30 cellular contexts compared by ENCODE assay signal in the genomic region with DNA sequence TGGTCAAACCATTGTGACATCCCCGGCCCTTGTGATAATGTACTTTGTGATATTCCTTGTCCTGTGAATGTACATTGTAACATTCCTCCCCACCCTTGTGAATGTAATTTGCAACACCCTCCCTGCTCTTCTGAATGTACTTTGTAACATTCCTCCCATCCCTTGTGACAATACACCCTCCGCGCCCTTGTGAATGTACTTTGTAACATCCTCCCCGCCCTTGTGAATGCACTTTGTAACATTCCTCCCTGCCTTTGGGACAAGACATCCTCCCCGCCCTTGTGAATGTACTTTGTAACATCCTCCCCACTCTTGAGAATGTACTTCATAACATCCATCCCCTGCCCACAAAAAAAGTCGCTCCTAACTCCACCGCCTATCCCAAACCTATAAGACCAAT.
"Had no signal": no experiment of that assay in that cellular context is flagged by ENCODE, and none has a peak within 500 bp of the region (broad histone marks: within the 10 kb centered on the region; RNA-seq: fewer than 3 reads in every experiment).

No MANE protein-coding gene starts in this region.

- ATAC-seq: activated CD4-positive, alpha-beta T cell treated with anti-CD3 and anti-CD28 coated beads for 36 hours; activated CD8-positive, alpha-beta memory T cell treated with anti-CD3 and anti-CD28 coated beads, Interleukin-2, amount 10 ng/mL, durations not matched to agents 7 days and 5 days; activated CD8-positive, alpha-beta T cell treated with anti-CD3 and anti-CD28 coated beads, Interleukin-2, amount 10 ng/mL, durations not matched to agents 7 days and 5 days; foreskin keratinocyte; gastrocnemius medialis had no signal

- H3K27ac Mint-ChIP-seq: activated CD4-positive, alpha-beta memory T cell treated with anti-CD3 and anti-CD28 coated beads for 36 hours; activated CD4-positive, alpha-beta T cell treated with anti-CD3 and anti-CD28 coated beads for 36 hours; activated CD4-positive, alpha-beta T cell treated with anti-CD3 and anti-CD28 coated beads, Interleukin-2, amount 10 ng/mL, durations not matched to agents 24 days and 14 days; activated CD8-positive, alpha-beta memory T cell treated with anti-CD3 and anti-CD28 coated beads, Interleukin-2, amount 10 ng/mL, durations not matched to agents 7 days and 5 days; activated CD8-positive, alpha-beta T cell treated with anti-CD3 and anti-CD28 coated beads, Interleukin-2, amount 10 ng/mL, durations not matched to agents 7 days and 5 days; activated naive CD4-positive, alpha-beta T cell treated with anti-CD3 and anti-CD28 coated beads for 36 hours; activated naive CD4-positive, alpha-beta T cell treated with anti-CD3 and anti-CD28 coated beads, Interleukin-2, amount 50 U/mL, for 24 hours; activated naive CD8-positive, alpha-beta T cell treated with anti-CD3 and anti-CD28 coated beads, Interleukin-2, amount 10 ng/mL, durations not matched to agents 7 days and 5 days; activated T-helper 1 cell treated with anti-CD3 and anti-CD28 coated beads, Interleukin-12 subunit alpha, Interleukin-12 subunit beta, Interleukin-2, Interleukin-4 antibody, amounts not matched to agents 30 ng/mL and 10 ng/mL and 1 ng/mL, durations not matched to agents 14 hours and 24 hours and 36 hours; activated T-helper 2 cell treated with anti-CD3 and anti-CD28 coated beads, Interferon-gamma antibody, Interleukin-2, Interleukin-4, amounts not matched to agents 10 μg/mL and 5 μg/mL and 100 μg/mL, durations not matched to agents 14 hours and 24 hours and 36 hours; dendritic cell treated with granulocyte-macrophage colony-stimulating factor and Interleukin-4, amounts not matched to agents 40 ng/mL and 50 ng/mL, for 4 days; endodermal cell had no signal

- H3K4me1 Mint-ChIP-seq: activated CD4-positive, alpha-beta T cell treated with anti-CD3 and anti-CD28 coated beads for 36 hours; activated CD4-positive, alpha-beta T cell treated with anti-CD3 and anti-CD28 coated beads, Interleukin-2, amount 10 ng/mL, durations not matched to agents 24 days and 14 days; activated CD8-positive, alpha-beta memory T cell treated with anti-CD3 and anti-CD28 coated beads, Interleukin-2, amount 10 ng/mL, durations not matched to agents 7 days and 5 days; activated naive CD4-positive, alpha-beta T cell treated with anti-CD3 and anti-CD28 coated beads, Interleukin-2, amount 50 U/mL, for 24 hours; activated naive CD8-positive, alpha-beta T cell treated with anti-CD3 and anti-CD28 coated beads, Interleukin-2, amount 10 ng/mL, durations not matched to agents 7 days and 5 days; central memory CD8-positive, alpha-beta T cell; endodermal cell had no signal

- FAIRE-seq: bronchial epithelial cell had no signal

- DNase-seq: activated CD4-positive, alpha-beta memory T cell treated with anti-CD3 and anti-CD28 coated beads for 36 hours; activated CD4-positive, alpha-beta T cell treated with anti-CD3 and anti-CD28 coated beads for 36 hours; activated CD4-positive, alpha-beta T cell treated with anti-CD3 and anti-CD28 coated beads, Interleukin-2, amount 10 ng/mL, durations not matched to agents 24 days and 14 days; activated CD4-positive, CD25-positive, alpha-beta regulatory T cell; activated CD4-positive, CD25-positive, alpha-beta regulatory T cell treated with anti-CD3 and anti-CD28 coated beads, Interleukin-2, amount 50 U/mL, for 72 hours; activated CD8-positive, alpha-beta memory T cell treated with anti-CD3 and anti-CD28 coated beads, Interleukin-2, amount 10 ng/mL, durations not matched to agents 7 days and 5 days; activated CD8-positive, alpha-beta memory T cell treated with anti-CD3 and anti-CD28 coated beads, Interleukin-2, amount 50 U/mL, for 4 hours; activated CD8-positive, alpha-beta T cell treated with anti-CD3 and anti-CD28 coated beads, Interleukin-2, amount 10 ng/mL, durations not matched to agents 7 days and 5 days; activated effector memory CD4-positive, alpha-beta T cell treated with anti-CD3 and anti-CD28 coated beads, Interleukin-2, amount 50 U/mL, for 16 hours; activated naive CD4-positive, alpha-beta T cell treated with anti-CD3 and anti-CD28 coated beads for 36 hours; activated naive CD8-positive, alpha-beta T cell treated with anti-CD3 and anti-CD28 coated beads, Interleukin-2, amount 10 ng/mL, durations not matched to agents 7 days and 5 days; activated T-cell treated with anti-CD3 and anti-CD28 coated beads, Interleukin-2, amount 50 U/mL, for 1 hour; activated T-cell treated with anti-CD3 and anti-CD28 coated beads, Interleukin-2, amount 50 U/mL, for 48 hours; brain microvascular endothelial cell; dorsolateral prefrontal cortex; effector memory CD4-positive, alpha-beta T cell; endodermal cell; foreskin keratinocyte; gastrocnemius medialis; glutamatergic neuron; T-helper 2 cell had no signal

- H3K27me3 Mint-ChIP-seq: activated CD4-positive, alpha-beta memory T cell treated with anti-CD3 and anti-CD28 coated beads for 36 hours; activated CD4-positive, alpha-beta T cell treated with anti-CD3 and anti-CD28 coated beads for 36 hours; activated CD4-positive, alpha-beta T cell treated with anti-CD3 and anti-CD28 coated beads, Interleukin-2, amount 10 ng/mL, durations not matched to agents 24 days and 14 days; activated CD8-positive, alpha-beta memory T cell treated with anti-CD3 and anti-CD28 coated beads, Interleukin-2, amount 10 ng/mL, durations not matched to agents 7 days and 5 days; activated naive CD4-positive, alpha-beta T cell treated with anti-CD3 and anti-CD28 coated beads, Interleukin-2, amount 50 U/mL, for 24 hours; activated naive CD8-positive, alpha-beta T cell treated with anti-CD3 and anti-CD28 coated beads, Interleukin-2, amount 10 ng/mL, durations not matched to agents 7 days and 5 days; central memory CD8-positive, alpha-beta T cell; dendritic cell treated with granulocyte-macrophage colony-stimulating factor and Interleukin-4, amounts not matched to agents 40 ng/mL and 50 ng/mL, for 4 days had no signal

- H3K36me3 ChIP-seq: brain microvascular endothelial cell had no signal

- H3K4me3 Mint-ChIP-seq: activated CD4-positive, alpha-beta memory T cell treated with anti-CD3 and anti-CD28 coated beads for 36 hours; activated CD4-positive, alpha-beta T cell treated with anti-CD3 and anti-CD28 coated beads for 36 hours; activated CD4-positive, alpha-beta T cell treated with anti-CD3 and anti-CD28 coated beads, Interleukin-2, amount 10 ng/mL, durations not matched to agents 24 days and 14 days; activated CD8-positive, alpha-beta memory T cell treated with anti-CD3 and anti-CD28 coated beads, Interleukin-2, amount 10 ng/mL, durations not matched to agents 7 days and 5 days; activated CD8-positive, alpha-beta T cell treated with anti-CD3 and anti-CD28 coated beads, Interleukin-2, amount 10 ng/mL, durations not matched to agents 7 days and 5 days; activated naive CD4-positive, alpha-beta T cell treated with anti-CD3 and anti-CD28 coated beads for 36 hours; activated naive CD4-positive, alpha-beta T cell treated with anti-CD3 and anti-CD28 coated beads, Interleukin-2, amount 50 U/mL, for 24 hours; activated naive CD8-positive, alpha-beta T cell treated with anti-CD3 and anti-CD28 coated beads, Interleukin-2, amount 10 ng/mL, durations not matched to agents 7 days and 5 days; activated T-helper 1 cell treated with anti-CD3 and anti-CD28 coated beads, Interleukin-12 subunit alpha, Interleukin-12 subunit beta, Interleukin-2, Interleukin-4 antibody, amounts not matched to agents 30 ng/mL and 10 ng/mL and 1 ng/mL, durations not matched to agents 14 hours and 24 hours and 36 hours; central memory CD8-positive, alpha-beta T cell; dendritic cell treated with granulocyte-macrophage colony-stimulating factor and Interleukin-4, amounts not matched to agents 40 ng/mL and 50 ng/mL, for 4 days; endodermal cell had no signal

- H3K4me1 ChIP-seq: ascending aorta, esophagus muscularis mucosa, foreskin keratinocyte, gastrocnemius medialis had no signal

- H3K4me3 ChIP-seq: ascending aorta, coronary artery, dorsolateral prefrontal cortex, esophagus muscularis mucosa, gastrocnemius medialis had no signal

- H3K27ac ChIP-seq: ascending aorta, brain microvascular endothelial cell, coronary artery, dorsolateral prefrontal cortex, esophagus muscularis mucosa, foreskin keratinocyte, gastrocnemius medialis had no signal

- H3K27me3 ChIP-seq: ascending aorta, brain microvascular endothelial cell, dorsolateral prefrontal cortex, esophagus muscularis mucosa, foreskin keratinocyte, gastrocnemius medialis had no signal
